In genomic region chr21:28781602-28782274, GRCh38 we compare ENCODE assay signal across 9 cellular contexts.
DNase-seq lines count a peak whose midpoint lies in the region; ATAC-seq, FAIRE-seq and TF ChIP-seq lines count a peak whose summit lies in the region.
"Had no signal": no experiment of that assay in that cellular context is flagged by ENCODE, and none has a peak within 500 bp of the region (broad histone marks: within the 10 kb centered on the region; RNA-seq: fewer than 3 reads in every experiment).

No MANE protein-coding gene starts in this region.

- H3K4me1 Mint-ChIP-seq in MCF 10A (ENCODE audit: insufficient read depth, unreplicated experiment): no peaks in the 10 kb centered on the region
- H3K4me1 Mint-ChIP-seq in stimulated activated naive CD8-positive, alpha-beta T cell treated with anti-CD3 and anti-CD28 coated beads, Interleukin-15, amount 100 ng/mL, for 72 hours: peaks cover under 1% of the 10 kb centered on the region

- H3K27me3 ChIP-seq in breast epithelium: no peaks in the 10 kb centered on the region
- no peaks in the 10 kb centered on the region for H3K27me3 ChIP-seq in HL-60 (ENCODE audit: insufficient read depth, poor library complexity, severe bottlenecking)
- no peaks in the 10 kb centered on the region for H3K27me3 ChIP-seq in bronchial epithelial cell (ENCODE audit: control insufficient read depth, insufficient read depth, low read length)

- H3K4me3 Mint-ChIP-seq in MCF 10A (ENCODE audit: unreplicated experiment): no peak overlapping the region
- no peak overlapping the region for H3K4me3 Mint-ChIP-seq in stimulated activated naive CD8-positive, alpha-beta T cell treated with anti-CD3 and anti-CD28 coated beads, Interleukin-15, amount 100 ng/mL, for 72 hours
- H3K4me3 Mint-ChIP-seq: activated T-cell treated with anti-CD3 and anti-CD28 coated beads, Interleukin-2, amount 50 U/mL, for 4 hours had no signal

- FAIRE-seq in bronchial epithelial cell (lab: Jason Lieb, UNC) (no peak), D721Med (lab: Jason Lieb, UNC) (no peak)

- no peaks in the 10 kb centered on the region for H3K36me3 Mint-ChIP-seq in MCF 10A (ENCODE audit: insufficient read depth, unreplicated experiment)

- peaks cover 0 to 4% of the 10 kb centered on the region in 2 donors for H3K9me3 ChIP-seq in breast epithelium

- H3K9me3 Mint-ChIP-seq in MCF 10A (ENCODE audit: unreplicated experiment): no peaks in the 10 kb centered on the region
- peaks cover 9 to 10% of the 10 kb centered on the region in 2 donors for H3K9me3 Mint-ChIP-seq in stimulated activated naive CD8-positive, alpha-beta T cell treated with anti-CD3 and anti-CD28 coated beads, Interleukin-15, amount 100 ng/mL, for 72 hours

- TF ChIP-seq POLR2A in breast epithelium (IDR thresholded peaks at IDR 0.05): no peak

- H3K4me3 ChIP-seq in breast epithelium: no peak overlapping the region
- no peak overlapping the region for H3K4me3 ChIP-seq in HL-60 (replicated peaks; ENCODE audit: insufficient read depth, low read length)
- no peak overlapping the region for H3K4me3 ChIP-seq in bronchial epithelial cell (ENCODE audit: low read depth, low read length)

- no peaks in the 10 kb centered on the region for H3K27me3 Mint-ChIP-seq in MCF 10A (ENCODE audit: insufficient read depth, unreplicated experiment)
- no peaks in the 10 kb centered on the region for H3K27me3 Mint-ChIP-seq in stimulated activated naive CD8-positive, alpha-beta T cell treated with anti-CD3 and anti-CD28 coated beads, Interleukin-15, amount 100 ng/mL, for 72 hours

- POLR2A ChIA-PET in MCF 10A (lab: Yijun Ruan, JAX): interaction anchor here (0.6 kb wide), 1 partner anchor 35 kb away, joined by 3 read pairs; no protein-coding TSS in a partner anchor

- H3K27ac ChIP-seq in breast epithelium: no peak overlapping the region
- no peak overlapping the region for H3K27ac ChIP-seq in HL-60 (replicated peaks)

- peak; percentile 43 for DNase-seq in MCF 10A (ENCODE audit: unreplicated experiment)
- DNase-seq in breast epithelium (ENCODE audit: low spot score in 2 of 2): no peak
- peak in 1 of 2 experiments; percentile 2 for DNase-seq in HL-60 (ENCODE audit: low read depth in 1 of 2, low spot score in 1 of 2)
- peak; percentile 40 for DNase-seq in bronchial epithelial cell (ENCODE audit: low read depth)
- DNase-seq in stimulated activated naive CD8-positive, alpha-beta T cell treated with anti-CD3 and anti-CD28 coated beads, Interleukin-15, amount 100 ng/mL, for 72 hours: no peak
- DNase-seq in DMS79 (lab: John Stamatoyannopoulos, UW): no peak
- no peak for DNase-seq in D721Med (ENCODE audit: insufficient read length, low spot score)
- DNase-seq: activated T-cell treated with anti-CD3 and anti-CD28 coated beads, Interleukin-2, amount 50 U/mL, for 4 hours had no signal

- H3K36me3 ChIP-seq in breast epithelium: no peaks in the 10 kb centered on the region
- H3K36me3 ChIP-seq in bronchial epithelial cell (ENCODE audit: control insufficient read depth, insufficient read depth, low read length): no peaks in the 10 kb centered on the region

- H3K27ac Mint-ChIP-seq in MCF 10A (ENCODE audit: low read depth, unreplicated experiment): no peak overlapping the region
- no peak overlapping the region for H3K27ac Mint-ChIP-seq in stimulated activated naive CD8-positive, alpha-beta T cell treated with anti-CD3 and anti-CD28 coated beads, Interleukin-15, amount 100 ng/mL, for 72 hours

- intact Hi-C loops in MCF 10A (cut with micrococcal nuclease): no loop called here
- intact Hi-C loops in breast epithelium (cut with DNase I; ENCODE audit: low total_unique reads): no loop called here

- TF ChIP-seq CTCF in MCF 10A (IDR thresholded peaks at IDR 0.05; ENCODE audit: unreplicated experiment) (peak; percentile 18), breast epithelium (IDR thresholded peaks at IDR 0.05) (no peak), HL-60 (IDR thresholded peaks at IDR 0.05; ENCODE audit: insufficient read depth, low read length) (peak; percentile 46), bronchial epithelial cell (IDR thresholded peaks at IDR 0.05; ENCODE audit: insufficient read depth, low read length, severe bottlenecking) (peak; percentile 42), D721Med (IDR thresholded peaks at IDR 0.05; ENCODE audit: insufficient read depth, missing control alignments) (no peak)

- peak; percentile 66 for ATAC-seq in stimulated activated naive CD8-positive, alpha-beta T cell treated with anti-CD3 and anti-CD28 coated beads, Interleukin-15, amount 100 ng/mL, for 72 hours
- ATAC-seq in HG02759 (IDR thresholded peaks at IDR 0.05; ENCODE audit: unreplicated experiment): no peak

- H3K4me1 ChIP-seq in breast epithelium: no peaks in the 10 kb centered on the region

- no TSS peak for BruUV-seq in MCF 10A (replicated peaks; lab: Mats Ljungman, UMichigan)

- CTCF ChIA-PET in MCF 10A (lab: Yijun Ruan, JAX): interaction anchor here (0.6 to 2.1 kb wide), 4 partner anchors 17 to 117 kb away, joined by 3 to 5 read pairs (median 4); no protein-coding TSS in a partner anchor

Comparison
In these comparisons a context has a peak if more than half of its experiments do, and no peak if none do; other contexts are left out.
1. DNase-seq: peak in MCF 10A (single experiment) and bronchial epithelial cell (single experiment); none in breast epithelium (0 of 2), stimulated activated naive CD8-positive, alpha-beta T cell treated with anti-CD3 and anti-CD28 coated beads, Interleukin-15, amount 100 ng/mL, for 72 hours (0 of 2), DMS79 (single experiment) and D721Med (single experiment).
2. CTCF ChIP-seq: peak in MCF 10A (single experiment), HL-60 (single experiment) and bronchial epithelial cell (single experiment); none in breast epithelium (0 of 3) and D721Med (single experiment).